ENCODE assay signal across 26 cellular contexts in the genomic region with DNA sequence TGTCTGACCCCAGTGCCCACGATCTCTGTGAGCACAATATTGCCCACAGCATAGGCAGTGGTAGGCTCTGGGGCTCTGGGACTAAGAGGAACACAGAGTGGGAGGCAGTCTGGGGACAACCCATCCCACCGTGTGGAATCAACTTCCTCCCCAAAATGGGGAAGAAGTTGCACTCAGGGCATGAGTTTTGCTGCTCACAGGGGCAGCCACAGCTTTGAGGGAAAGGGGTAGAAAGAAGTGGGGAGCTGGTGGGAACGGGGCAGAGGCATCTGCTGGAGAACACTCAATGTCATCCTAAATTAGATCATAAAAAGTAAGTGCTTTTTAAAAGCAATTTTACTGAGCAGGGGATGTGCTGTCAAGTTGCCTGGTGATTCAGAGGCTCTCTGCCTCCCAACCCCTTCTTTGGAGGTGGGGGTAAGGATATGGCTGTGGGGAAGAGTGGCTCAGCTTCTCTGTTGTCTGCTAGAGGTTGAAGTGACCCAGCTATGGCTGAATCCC.
"Had no signal": no experiment of that assay in that cellular context is flagged by ENCODE, and none has a peak within 500 bp of the region (broad histone marks: within the 10 kb centered on the region; RNA-seq: fewer than 3 reads in every experiment).

No MANE protein-coding gene starts in this region.

- H3K4me1 Mint-ChIP-seq: activated B cell treated with CpG ODN at 0.5 μM for 24 hours; activated CD4-positive, alpha-beta T cell treated with anti-CD3 and anti-CD28 coated beads, Interleukin-2, amount 10 ng/mL, durations not matched to agents 24 days and 14 days; activated naive CD4-positive, alpha-beta T cell treated with anti-CD3 and anti-CD28 coated beads, Interleukin-2, amount 10 ng/mL, durations not matched to agents 7 days and 5 days; activated naive CD8-positive, alpha-beta T cell treated with anti-CD3 and anti-CD28 coated beads for 36 hours; T-helper 17 cell had no signal

- H3K27ac Mint-ChIP-seq: activated B cell treated with CpG ODN at 0.5 μM for 24 hours; activated CD4-positive, alpha-beta T cell treated with anti-CD3 and anti-CD28 coated beads, Interleukin-2, amount 10 ng/mL, durations not matched to agents 24 days and 14 days; activated naive CD4-positive, alpha-beta T cell treated with anti-CD3 and anti-CD28 coated beads, Interleukin-2, amount 10 ng/mL, durations not matched to agents 7 days and 5 days; activated naive CD8-positive, alpha-beta T cell treated with anti-CD3 and anti-CD28 coated beads for 36 hours; activated T-cell treated with anti-CD3 and anti-CD28 coated beads, Interleukin-2, amount 50 U/mL, for 72 hours; activated T-helper 2 cell treated with anti-CD3 and anti-CD28 coated beads, Interferon-gamma antibody, Interleukin-2, Interleukin-4, amounts not matched to agents 10 μg/mL and 5 μg/mL and 100 μg/mL, durations not matched to agents 14 hours and 24 hours and 36 hours; T-helper 17 cell had no signal

- H3K4me3 ChIP-seq: K562, Peyer's patch, SJCRH30 had no signal

- H3K27ac ChIP-seq: Peyer's patch, RWPE1, SJCRH30 had no signal

- H3K36me3 Mint-ChIP-seq: activated naive CD4-positive, alpha-beta T cell treated with anti-CD3 and anti-CD28 coated beads, Interleukin-2, amount 10 ng/mL, durations not matched to agents 7 days and 5 days; activated naive CD8-positive, alpha-beta T cell treated with anti-CD3 and anti-CD28 coated beads for 36 hours had no signal

- H3K4me1 ChIP-seq: Peyer's patch, SJCRH30 had no signal

- H3K27me3 Mint-ChIP-seq: activated B cell treated with CpG ODN at 0.5 μM for 24 hours; activated CD4-positive, alpha-beta T cell treated with anti-CD3 and anti-CD28 coated beads, Interleukin-2, amount 10 ng/mL, durations not matched to agents 24 days and 14 days; activated naive CD8-positive, alpha-beta T cell treated with anti-CD3 and anti-CD28 coated beads for 36 hours had no signal

- H3K4me3 Mint-ChIP-seq: activated B cell treated with CpG ODN at 0.5 μM for 24 hours; activated CD4-positive, alpha-beta T cell treated with anti-CD3 and anti-CD28 coated beads, Interleukin-2, amount 10 ng/mL, durations not matched to agents 24 days and 14 days; activated naive CD4-positive, alpha-beta T cell treated with anti-CD3 and anti-CD28 coated beads, Interleukin-2, amount 10 ng/mL, durations not matched to agents 7 days and 5 days; activated naive CD8-positive, alpha-beta T cell treated with anti-CD3 and anti-CD28 coated beads for 36 hours; activated T-cell treated with anti-CD3 and anti-CD28 coated beads, Interleukin-2, amount 50 U/mL, for 72 hours; T-helper 17 cell had no signal

- H3K27me3 ChIP-seq: Peyer's patch, SJCRH30 had no signal

- H3K9me3 Mint-ChIP-seq: activated B cell treated with CpG ODN at 0.5 μM for 24 hours; activated CD4-positive, alpha-beta T cell treated with anti-CD3 and anti-CD28 coated beads, Interleukin-2, amount 10 ng/mL, durations not matched to agents 24 days and 14 days; activated naive CD4-positive, alpha-beta T cell treated with anti-CD3 and anti-CD28 coated beads, Interleukin-2, amount 10 ng/mL, durations not matched to agents 7 days and 5 days; activated naive CD8-positive, alpha-beta T cell treated with anti-CD3 and anti-CD28 coated beads for 36 hours; activated T-cell treated with anti-CD3 and anti-CD28 coated beads, Interleukin-2, amount 50 U/mL, for 72 hours; activated T-helper 2 cell treated with anti-CD3 and anti-CD28 coated beads, Interferon-gamma antibody, Interleukin-2, Interleukin-4, amounts not matched to agents 10 μg/mL and 5 μg/mL and 100 μg/mL, durations not matched to agents 14 hours and 24 hours and 36 hours had no signal

- DNase-seq: activated B cell treated with CpG ODN at 0.5 μM for 24 hours; activated CD4-positive, alpha-beta T cell treated with anti-CD3 and anti-CD28 coated beads for 1 hour; activated CD4-positive, alpha-beta T cell treated with anti-CD3 and anti-CD28 coated beads, Interleukin-2, amount 10 ng/mL, durations not matched to agents 24 days and 14 days; activated CD4-positive, alpha-beta T cell treated with anti-CD3 and anti-CD28 coated beads, Interleukin-2, amount 50 U/mL, for 48 hours; activated CD8-positive, alpha-beta memory T cell treated with anti-CD3 and anti-CD28 coated beads for 24 hours; activated gamma-delta T cell treated with Interleukin-2 at 50 U/mL for 16 hours; activated naive CD4-positive, alpha-beta T cell treated with anti-CD3 and anti-CD28 coated beads, Interleukin-2, amount 10 ng/mL, durations not matched to agents 7 days and 5 days; activated naive CD8-positive, alpha-beta T cell treated with anti-CD3 and anti-CD28 coated beads for 36 hours; activated T-cell treated with anti-CD3 and anti-CD28 coated beads, Interleukin-2, amount 50 U/mL, for 72 hours; cerebellar nuclear complex; Kasumi-1; NCI-H1092; NCI-H1694; NCI-H2029 treated with DMSO at 0.1 percent for 48 hours; NCI-H226; NCI-H526; NCI-H82; NK-92 treated with Interleukin-12 subunit alpha and Interleukin-12 subunit beta, amount 100 ng/mL, for 24 hours; Peyer's patch; Right ventricle myocardium superior; SJCRH30; T-helper 17 cell; T1000 had no signal

- H3K36me3 ChIP-seq: Peyer's patch, SJCRH30 had no signal

- H3K9me3 ChIP-seq: Peyer's patch, SJCRH30 had no signal
